ENCODE assay signal across 15 cellular contexts in the genomic region with DNA sequence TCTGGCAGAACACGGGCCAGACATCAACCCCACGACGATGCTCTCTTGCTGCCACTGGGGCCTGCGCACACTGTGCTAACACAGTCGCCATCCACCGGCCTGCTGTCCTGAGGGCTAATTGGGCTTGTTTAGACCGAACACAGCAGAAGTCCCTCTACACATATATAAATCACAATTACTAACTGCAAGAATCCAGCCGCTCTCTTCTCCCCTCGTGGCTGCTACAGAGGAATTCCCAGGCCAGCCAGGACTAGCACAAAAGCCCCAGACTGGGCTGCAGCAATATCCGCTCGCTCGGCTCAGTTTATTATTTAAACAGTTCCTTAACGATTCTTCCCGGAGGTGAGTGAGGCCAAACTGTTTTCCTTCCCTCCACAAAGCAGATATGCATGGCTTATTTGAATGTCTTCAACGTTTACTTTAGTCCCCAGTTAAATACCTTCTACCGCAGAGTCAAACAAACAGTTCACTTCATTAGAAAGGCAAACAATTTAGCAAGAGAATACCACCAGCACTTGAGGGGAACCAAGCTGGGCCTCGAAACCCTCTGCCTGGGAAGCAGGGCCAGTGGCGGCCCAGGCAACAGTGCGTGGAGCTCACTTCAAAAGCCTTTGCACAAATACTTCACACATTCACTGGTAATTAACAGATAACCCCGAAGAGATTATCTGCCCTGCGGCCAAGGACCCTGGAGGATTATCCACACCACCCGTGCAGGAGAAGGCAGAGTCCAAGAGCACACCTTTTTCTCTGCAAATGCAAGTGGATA.
DNase-seq lines count a peak whose midpoint lies in the region; ATAC-seq and TF ChIP-seq lines count a peak whose summit lies in the region.
"Had no signal": no experiment of that assay in that cellular context is flagged by ENCODE, and none has a peak within 500 bp of the region (broad histone marks: within the 10 kb centered on the region; RNA-seq: fewer than 3 reads in every experiment).

No MANE protein-coding gene starts in this region.

- H3K4me3 ChIP-seq in H7 (ENCODE audit: insufficient read depth, low read depth, low read length) (no peak overlapping the region), iPS-20b (ENCODE audit: low read length) (peak overlapping the region; percentile 54)
- H3K4me3 ChIP-seq: BLaER1 treated with 17β-estradiol and CSF1 and Interleukin-3, amounts not matched to agents 10 nM and 100 nM; vagina had no signal

- H3K4me1 ChIP-seq in iPS-20b (ENCODE audit: insufficient read depth, low read length) = peaks cover 21% of the 10 kb centered on the region
- H3K4me1 ChIP-seq: parathyroid adenoma had no signal

- H3K36me3 Mint-ChIP-seq in naive thymus-derived CD8-positive, alpha-beta T cell = no peaks in the 10 kb centered on the region

- no peaks in the 10 kb centered on the region for H3K9me3 ChIP-seq in iPS-20b (ENCODE audit: insufficient read depth, low read depth, low read length)
- H3K9me3 ChIP-seq: BLaER1 treated with 17β-estradiol and CSF1 and Interleukin-3, amounts not matched to agents 10 nM and 100 nM; vagina had no signal

- no peak overlapping the region for H3K27ac Mint-ChIP-seq in naive thymus-derived CD8-positive, alpha-beta T cell
- H3K27ac Mint-ChIP-seq: dendritic cell treated with granulocyte-macrophage colony-stimulating factor and Interleukin-4, amounts not matched to agents 40 ng/mL and 50 ng/mL, for 4 days had no signal

- H3K9me3 Mint-ChIP-seq in naive thymus-derived CD8-positive, alpha-beta T cell = peaks cover 0 to 13% (median 0%) of the 10 kb centered on the region in 9 donors
- H3K9me3 Mint-ChIP-seq: dendritic cell treated with granulocyte-macrophage colony-stimulating factor and Interleukin-4, amounts not matched to agents 40 ng/mL and 50 ng/mL, for 4 days had no signal

- no peak for TF ChIP-seq CTCF in VCaP (conservative IDR thresholded peaks at IDR 0.05)

- DNase-seq in H7 (peak; percentile 74), renal cortical epithelial cell (ENCODE audit: low read depth) (peak; percentile 95), NCI-H1092 (lab: John Stamatoyannopoulos, UW) (no peak), SW480 (ENCODE audit: low spot score) (no peak)
- no peak for DNase-seq in naive thymus-derived CD8-positive, alpha-beta T cell
- DNase-seq: activated CD4-positive, CD25-positive, alpha-beta regulatory T cell treated with anti-CD3 and anti-CD28 coated beads, Interleukin-2, amount 50 U/mL, for 72 hours; activated gamma-delta T cell; RPMI8226 had no signal

- H3K36me3 ChIP-seq in H7 (replicated peaks; ENCODE audit: control insufficient read depth, insufficient read depth, low read length) = no peaks in the 10 kb centered on the region
- no peaks in the 10 kb centered on the region for H3K36me3 ChIP-seq in iPS-20b (ENCODE audit: insufficient read depth, low read depth, low read length)
- H3K36me3 ChIP-seq: vagina had no signal

- POLR2A ChIA-PET in naive thymus-derived CD8-positive, alpha-beta T cell (lab: Charles Lee) = no interaction called here

- H3K27ac ChIP-seq in VCaP (peak overlapping the region; percentile 95), iPS-20b (ENCODE audit: low read length) (no peak overlapping the region)
- H3K27ac ChIP-seq: BLaER1 treated with 17β-estradiol and CSF1 and Interleukin-3, amounts not matched to agents 10 nM and 100 nM; parathyroid adenoma; vagina had no signal

- no peak for ATAC-seq in naive thymus-derived CD8-positive, alpha-beta T cell
- ATAC-seq in GM18517 (IDR thresholded peaks at IDR 0.05; ENCODE audit: unreplicated experiment) = no peak

- H3K27me3 Mint-ChIP-seq in naive thymus-derived CD8-positive, alpha-beta T cell = peaks cover 0 to 23% (median 2%) of the 10 kb centered on the region in 5 donors
- H3K27me3 Mint-ChIP-seq: dendritic cell treated with granulocyte-macrophage colony-stimulating factor and Interleukin-4, amounts not matched to agents 40 ng/mL and 50 ng/mL, for 4 days had no signal

- H3K27me3 ChIP-seq in H7 (ENCODE audit: control insufficient read depth, insufficient read depth, low read length) (peaks cover 69% of the 10 kb centered on the region), iPS-20b (ENCODE audit: insufficient read depth, low read length) (peaks cover 95% of the 10 kb centered on the region)
- H3K27me3 ChIP-seq: BLaER1 treated with 17β-estradiol and CSF1 and Interleukin-3, amounts not matched to agents 10 nM and 100 nM; vagina had no signal

- H3K4me3 Mint-ChIP-seq in naive thymus-derived CD8-positive, alpha-beta T cell = no peak overlapping the region
- H3K4me3 Mint-ChIP-seq: dendritic cell treated with granulocyte-macrophage colony-stimulating factor and Interleukin-4, amounts not matched to agents 40 ng/mL and 50 ng/mL, for 4 days had no signal

- peak overlapping the region; percentile 43; the same call in 1 of the 2 replicates for H3K9ac ChIP-seq in iPS-20b (ENCODE audit: low read depth, low read length)
- H3K9ac ChIP-seq: BLaER1 treated with 17β-estradiol and CSF1 and Interleukin-3, amounts not matched to agents 10 nM and 100 nM; parathyroid adenoma had no signal

- no peaks in the 10 kb centered on the region for H3K4me1 Mint-ChIP-seq in naive thymus-derived CD8-positive, alpha-beta T cell

Comparison
In these comparisons a context has a peak if more than half of its experiments do, and no peak if none do; other contexts are left out.
1. DNase-seq: peak in H7 (single experiment) and renal cortical epithelial cell (single experiment); none in NCI-H1092 (single experiment), SW480 (single experiment) and naive thymus-derived CD8-positive, alpha-beta T cell (0 of 10).